1 cellular context compared by ENCODE assay signal in the genomic region with DNA sequence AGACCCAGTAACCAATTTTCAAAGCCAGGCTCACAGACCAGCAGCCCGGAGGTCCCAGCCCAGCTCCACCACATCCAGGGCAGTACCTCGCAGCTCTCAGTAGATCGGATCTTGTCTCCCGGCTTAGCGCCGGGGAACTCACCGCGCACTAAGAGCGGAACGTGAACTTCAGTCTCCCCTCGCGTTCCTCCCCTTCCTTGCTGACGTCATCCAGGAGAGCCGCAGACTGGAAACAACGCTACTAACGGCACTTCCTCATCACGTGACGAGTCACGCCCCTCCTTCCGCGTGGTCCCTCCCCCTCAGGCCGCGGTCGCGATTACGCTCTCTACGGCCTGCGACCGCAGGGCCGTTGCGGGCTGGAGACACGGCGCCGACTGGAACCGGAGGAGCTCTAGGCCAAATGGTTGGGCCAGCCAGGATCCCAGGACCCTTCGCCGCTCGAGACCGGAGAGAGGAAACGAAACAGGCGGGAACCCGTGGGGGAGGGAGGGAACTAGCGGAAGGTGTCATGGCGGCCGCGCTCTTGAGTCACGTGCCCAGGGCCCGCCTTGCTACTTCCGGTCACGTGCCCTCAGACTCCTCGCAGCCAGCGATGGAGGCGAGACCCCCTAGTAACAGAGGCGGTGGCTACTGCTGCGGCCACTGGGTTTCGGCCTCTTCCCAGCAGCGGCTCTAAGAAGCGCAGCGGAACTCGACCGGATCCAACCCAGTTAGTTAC.
TF ChIP-seq lines count a peak whose summit lies in the region.

GTF2H1 (plus strand) TSS at position 577 of the 721 bp plus-strand sequence. CDS start 10,508 bp downstream, outside the sequence.
A gene with protein sequence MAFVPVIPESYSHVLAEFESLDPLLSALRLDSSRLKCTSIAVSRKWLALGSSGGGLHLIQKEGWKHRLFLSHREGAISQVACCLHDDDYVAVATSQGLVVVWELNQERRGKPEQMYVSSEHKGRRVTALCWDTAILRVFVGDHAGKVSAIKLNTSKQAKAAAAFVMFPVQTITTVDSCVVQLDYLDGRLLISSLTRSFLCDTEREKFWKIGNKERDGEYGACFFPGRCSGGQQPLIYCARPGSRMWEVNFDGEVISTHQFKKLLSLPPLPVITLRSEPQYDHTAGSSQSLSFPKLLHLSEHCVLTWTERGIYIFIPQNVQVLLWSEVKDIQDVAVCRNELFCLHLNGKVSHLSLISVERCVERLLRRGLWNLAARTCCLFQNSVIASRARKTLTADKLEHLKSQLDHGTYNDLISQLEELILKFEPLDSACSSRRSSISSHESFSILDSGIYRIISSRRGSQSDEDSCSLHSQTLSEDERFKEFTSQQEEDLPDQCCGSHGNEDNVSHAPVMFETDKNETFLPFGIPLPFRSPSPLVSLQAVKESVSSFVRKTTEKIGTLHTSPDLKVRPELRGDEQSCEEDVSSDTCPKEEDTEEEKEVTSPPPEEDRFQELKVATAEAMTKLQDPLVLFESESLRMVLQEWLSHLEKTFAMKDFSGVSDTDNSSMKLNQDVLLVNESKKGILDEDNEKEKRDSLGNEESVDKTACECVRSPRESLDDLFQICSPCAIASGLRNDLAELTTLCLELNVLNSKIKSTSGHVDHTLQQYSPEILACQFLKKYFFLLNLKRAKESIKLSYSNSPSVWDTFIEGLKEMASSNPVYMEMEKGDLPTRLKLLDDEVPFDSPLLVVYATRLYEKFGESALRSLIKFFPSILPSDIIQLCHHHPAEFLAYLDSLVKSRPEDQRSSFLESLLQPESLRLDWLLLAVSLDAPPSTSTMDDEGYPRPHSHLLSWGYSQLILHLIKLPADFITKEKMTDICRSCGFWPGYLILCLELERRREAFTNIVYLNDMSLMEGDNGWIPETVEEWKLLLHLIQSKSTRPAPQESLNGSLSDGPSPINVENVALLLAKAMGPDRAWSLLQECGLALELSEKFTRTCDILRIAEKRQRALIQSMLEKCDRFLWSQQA (minus strand): TSS at position 150 of the 721 bp plus-strand sequence. CDS start 4,282 bp downstream, outside the sequence.

TF ChIP-seq in GM23338, 12 proteins besides CTCF, POLR2A, EP300 and RAD21:
- peak; percentile 98 for TF ChIP-seq CREB1 (CRISPR knock-in tag; IDR thresholded peaks at IDR 0.05; ENCODE audit: low read depth)
- TF ChIP-seq EZH2 (IDR thresholded peaks at IDR 0.05; ENCODE audit: low read depth, unreplicated experiment) = no peak
- TF ChIP-seq, protein P1, sequence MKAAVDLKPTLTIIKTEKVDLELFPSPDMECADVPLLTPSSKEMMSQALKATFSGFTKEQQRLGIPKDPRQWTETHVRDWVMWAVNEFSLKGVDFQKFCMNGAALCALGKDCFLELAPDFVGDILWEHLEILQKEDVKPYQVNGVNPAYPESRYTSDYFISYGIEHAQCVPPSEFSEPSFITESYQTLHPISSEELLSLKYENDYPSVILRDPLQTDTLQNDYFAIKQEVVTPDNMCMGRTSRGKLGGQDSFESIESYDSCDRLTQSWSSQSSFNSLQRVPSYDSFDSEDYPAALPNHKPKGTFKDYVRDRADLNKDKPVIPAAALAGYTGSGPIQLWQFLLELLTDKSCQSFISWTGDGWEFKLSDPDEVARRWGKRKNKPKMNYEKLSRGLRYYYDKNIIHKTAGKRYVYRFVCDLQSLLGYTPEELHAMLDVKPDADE (IDR thresholded peaks at IDR 0.05) = peak; percentile 78
- peak; percentile 86 for TF ChIP-seq POLR2AphosphoS5 (IDR thresholded peaks at IDR 0.05; ENCODE audit: low read depth)
